In genomic region chr2:236209535-236209934, GRCh38 we compare ENCODE assay signal across 21 cellular contexts. TPM values are rescaled to one million over a fixed set of nuclear protein-coding genes. Genes with fewer than 3 reads are reported as not detected.
DNase-seq lines count a peak whose midpoint lies in the region; ATAC-seq, FAIRE-seq and TF ChIP-seq lines count a peak whose summit lies in the region.
"Had no signal": no experiment of that assay in that cellular context is flagged by ENCODE, and none has a peak within 500 bp of the region (broad histone marks: within the 10 kb centered on the region; RNA-seq: fewer than 3 reads in every experiment).

No MANE protein-coding gene starts in this region.

- no peak overlapping the region for H2BK120ac ChIP-seq in H1 (replicated peaks; ENCODE audit: low read depth, low read length)

- H3K23ac ChIP-seq in H1 (ENCODE audit: insufficient read length) = no peak overlapping the region

- H3K27ac Mint-ChIP-seq in nephron progenitor cell = peak overlapping the region; percentile 70
- H3K27ac Mint-ChIP-seq: activated naive CD8-positive, alpha-beta T cell; activated T-cell treated with anti-CD3 and anti-CD28 coated beads, Interleukin-2, amount 50 U/mL, for 24 hours; CD8-positive, alpha-beta memory T cell had no signal

- no peak overlapping the region for H3K18ac ChIP-seq in H1 (ENCODE audit: extremely low read depth, low read length)

- H3K27me3 ChIP-seq in HUES6 (ENCODE audit: control insufficient read depth, insufficient read depth, low read length) (no peaks in the 10 kb centered on the region), H1 (replicated peaks in 1 of 4; ENCODE audit: control insufficient read depth in 3 of 4, extremely low read depth in 1 of 4, insufficient read depth in 3 of 4, low read length in 3 of 4) (no peaks in the 10 kb centered on the region; a peak in 2 of 7 replicates), gastroesophageal sphincter (peaks cover 82% of the 10 kb centered on the region)

- H3K9me3 ChIP-seq in HUES6 (ENCODE audit: control insufficient read depth, insufficient read depth, low read depth, low read length) (no peaks in the 10 kb centered on the region), H1 (ENCODE audit: insufficient read depth in 2 of 2, low read depth in 1 of 2, low read length in 1 of 2) (no peaks in the 10 kb centered on the region), gastroesophageal sphincter (peaks cover 0 to 26% (median 0%) of the 10 kb centered on the region in 3 donors)

- peaks cover 8% of the 10 kb centered on the region for H3K27me3 Mint-ChIP-seq in nephron progenitor cell (ENCODE audit: low read depth, poor library complexity)

- H3K23me2 ChIP-seq in H1 (ENCODE audit: low read depth, low read length) = no peaks in the 10 kb centered on the region

- FAIRE-seq in H1 (lab: Jason Lieb, UNC) = peak; percentile 13

- no peak overlapping the region for H2BK20ac ChIP-seq in H1 (ENCODE audit: low read length)

- H2BK5ac ChIP-seq in H1 (ENCODE audit: low read depth, low read length) = 0 out of 2 replicates have a peak overlapping the region, but pooled peaks have one; percentile 15

- TF ChIP-seq EP300 in H1 (IDR thresholded peaks at IDR 0.05; ENCODE audit: borderline replicate concordance in 1 of 2, low read depth in 2 of 2, low read length in 2 of 2) = no peak
- TF ChIP-seq EP300 in gastroesophageal sphincter (IDR thresholded peaks at IDR 0.05) = no peak

- no peak for TF ChIP-seq POLR2A in H1 (IDR thresholded peaks at IDR 0.05; ENCODE audit: control extremely low read depth in 1 of 2, low read depth in 2 of 2, low read length in 2 of 2)
- no peak for TF ChIP-seq POLR2A in gastroesophageal sphincter (IDR thresholded peaks at IDR 0.05)

- H3K4me3 ChIP-seq in HUES6 (ENCODE audit: low read depth, low read length) (no peak overlapping the region), H1 (ENCODE audit: extremely low read depth in 1 of 4, insufficient read depth in 2 of 4, low read depth in 3 of 4, low read length in 4 of 4) (no peak overlapping the region), gastroesophageal sphincter (no peak overlapping the region)
- H3K4me3 ChIP-seq: breast epithelium, esophagus squamous epithelium, heart left ventricle had no signal

- no peaks in the 10 kb centered on the region for H4K20me1 ChIP-seq in H1 (replicated peaks in 1 of 2; ENCODE audit: control insufficient read depth in 1 of 2, insufficient read depth in 2 of 2, low read length in 2 of 2)

- ATAC-seq in HG02981 (IDR thresholded peaks at IDR 0.05; ENCODE audit: unreplicated experiment) (no peak), gastroesophageal sphincter (no peak)
- ATAC-seq: heart left ventricle, left cardiac atrium had no signal

- H3K79me1 ChIP-seq in H1 (ENCODE audit: low read depth, low read length) = no peaks in the 10 kb centered on the region

- H3K4me3 Mint-ChIP-seq in nephron progenitor cell = no peak overlapping the region
- H3K4me3 Mint-ChIP-seq: activated naive CD8-positive, alpha-beta T cell; activated T-cell treated with anti-CD3 and anti-CD28 coated beads, Interleukin-2, amount 50 U/mL, for 24 hours; CD8-positive, alpha-beta memory T cell had no signal

- no peak overlapping the region for H4K8ac ChIP-seq in H1 (ENCODE audit: extremely low read depth, insufficient read depth, low read length)

- no peak overlapping the region; the same call in 1 of the 2 replicates for H2BK15ac ChIP-seq in H1 (ENCODE audit: low read length)

- WGBS in H1 (ENCODE audit: extremely low coverage in 1 of 2, insufficient coverage in 1 of 2, insufficient read length in 1 of 2, insufficient replicate concordance in 2 of 2, low coverage in 1 of 2, low lambda C conversion rate in 2 of 2, missing lambda C conversion rate in 1 of 2), 2 experiments = 76% methylated on average over 6 of the region's 6 CpGs; no CpG with 5 or more reads in 1 of the 2 experiments
- WGBS in gastroesophageal sphincter (ENCODE audit: low coverage in 1 of 2), 2 donors = 67% methylated on average over 6 of the region's 6 CpGs; no CpG with 5 or more reads in 1 of the 2 donors

- H3K36me3 ChIP-seq in HUES6 (ENCODE audit: control insufficient read depth, insufficient read depth, low read length) (no peaks in the 10 kb centered on the region), H1 (ENCODE audit: control insufficient read depth in 2 of 4, insufficient read depth in 4 of 4, low read length in 3 of 4) (no peaks in the 10 kb centered on the region), gastroesophageal sphincter (no peaks in the 10 kb centered on the region)
- H3K36me3 ChIP-seq: breast epithelium, esophagus squamous epithelium, heart left ventricle had no signal

- H3K4me1 ChIP-seq in HUES6 (ENCODE audit: control insufficient read depth, insufficient read depth, low read length) (peaks cover 21% of the 10 kb centered on the region), H1 (replicated peaks in 1 of 4; ENCODE audit: control insufficient read depth in 3 of 4, insufficient read depth in 4 of 4, low read length in 3 of 4) (peaks cover 0 to 7% (median 2%) of the 10 kb centered on the region in 4 experiments; a peak in 5 of 7 replicates), gastroesophageal sphincter (no peaks in the 10 kb centered on the region)
- H3K4me1 ChIP-seq: breast epithelium, esophagus squamous epithelium, heart left ventricle had no signal

- peak overlapping the region; percentile 41 for H2BK12ac ChIP-seq in H1 (ENCODE audit: low read depth, low read length)

- peak overlapping the region; percentile 86 for H2AK5ac ChIP-seq in H1 (ENCODE audit: low read depth, low read length)

- H3K9me3 Mint-ChIP-seq in nephron progenitor cell = peaks cover 12% of the 10 kb centered on the region

- no peak overlapping the region for H2AFZ ChIP-seq in H1 (ENCODE audit: low read length)

- H3K27ac ChIP-seq in HUES6 (ENCODE audit: low read depth, low read length) (no peak overlapping the region), H1 (ENCODE audit: low read depth, low read length) (no peak overlapping the region), gastroesophageal sphincter (no peak overlapping the region)
- H3K27ac ChIP-seq: breast epithelium, esophagus squamous epithelium, heart left ventricle, HL-60, KMS-11 had no signal

- H3K56ac ChIP-seq in H1 (replicated peaks; ENCODE audit: insufficient read length, low read depth, low read length) = no peak overlapping the region

- DNase-seq in EH (ENCODE audit: low read depth) (peak; percentile 24), H1 (ENCODE audit: low read depth in 1 of 2, low spot score in 2 of 2) (peak in 1 of 2 experiments; percentile 50), nephron progenitor cell (no peak), GM13976 (ENCODE audit: low spot score) (no peak), AG20443 (ENCODE audit: low spot score) (no peak)
- DNase-seq: activated CD4-positive, alpha-beta T cell treated with anti-CD3 and anti-CD28 coated beads, Interleukin-2, amount 50 U/mL, for 4 hours; activated T-cell treated with anti-CD3 and anti-CD28 coated beads, Interleukin-2, amount 50 U/mL, for 24 hours; CD8-positive, alpha-beta memory T cell; esophagus squamous epithelium; heart left ventricle; left cardiac atrium; NCI-H1092 treated with DMSO at 0.1 percent for 48 hours; stimulated activated CD4-positive, alpha-beta T cell treated with anti-CD3 and anti-CD28 coated beads, Interleukin-2, amount 100 ng/mL, for 24 hours had no signal

- no peak overlapping the region for H4K5ac ChIP-seq in H1 (ENCODE audit: insufficient read length, low read depth, low read length)

- no peak overlapping the region for H3K4me2 ChIP-seq in H1 (ENCODE audit: insufficient read depth in 1 of 2, low read depth in 2 of 2, low read length in 2 of 2)
- H3K4me2 ChIP-seq: KMS-11 had no signal

- H3K79me2 ChIP-seq in H1 (ENCODE audit: control insufficient read depth in 1 of 2, insufficient read depth in 2 of 2, low read length in 2 of 2) = no peaks in the 10 kb centered on the region

- peak overlapping the region; percentile 56 for H4K91ac ChIP-seq in H1 (replicated peaks; ENCODE audit: insufficient read length, low read length)

- in situ Hi-C loops in GM13976 (cut with MboI; ENCODE audit: low sequenced_read_pairs, unreplicated experiment) = no loop called here

- POLR2A ChIA-PET in H1 (lab: Charles Lee; ENCODE audit: partially characterized antibody) = interaction anchor here (0.6 to 1.3 kb wide), 4 partner anchors 9 to 29 kb away, joined by 3 to 4 read pairs (median 4); no protein-coding TSS in a partner anchor

- no peak overlapping the region for H3K4ac ChIP-seq in H1 (replicated peaks; ENCODE audit: insufficient read length, low read depth, low read length)

- peak; percentile 32 to 49 (median 40); a peak in 3 of 4 replicates for TF ChIP-seq CTCF in H1 (IDR thresholded peaks at IDR 0.05; ENCODE audit: control extremely low read depth in 1 of 3, insufficient read depth in 1 of 3, low read depth in 1 of 3, low read length in 3 of 3)
- TF ChIP-seq CTCF in nephron progenitor cell (IDR thresholded peaks at IDR 0.05) = no peak
- no peak for TF ChIP-seq CTCF in GM13976 (IDR thresholded peaks at IDR 0.05; ENCODE audit: borderline replicate concordance, control extremely low read depth, extremely low read depth, insufficient read depth, missing control alignments)
- TF ChIP-seq CTCF in gastroesophageal sphincter (IDR thresholded peaks at IDR 0.05) = no peak

- H3K9ac ChIP-seq in HUES6 (ENCODE audit: low read length) (peak overlapping the region; percentile 38), H1 (replicated peaks in 1 of 4; ENCODE audit: extremely low read depth in 1 of 4, low read depth in 3 of 4, low read length in 3 of 4) (no peak overlapping the region)
- H3K9ac ChIP-seq: KMS-11 had no signal

- CTCF ChIA-PET in H1 (lab: Charles Lee; ENCODE audit: partially characterized antibody) = interaction anchor here (0.6 to 1.6 kb wide), 17 partner anchors 8 to 299 kb away, joined by 3 to 10 read pairs (median 3); no protein-coding TSS in a partner anchor

- H3K14ac ChIP-seq in H1 (ENCODE audit: insufficient read length) = no peak overlapping the region

- peak; percentile 7 to 30; a peak in 2 of 4 replicates for TF ChIP-seq RAD21 in H1 (IDR thresholded peaks at IDR 0.05 in 1 of 2, conservative IDR thresholded peaks at IDR 0.05 in 1 of 2; ENCODE audit: low read depth in 2 of 2, low read length in 2 of 2)

- peaks cover 13% of the 10 kb centered on the region for H3K36me3 Mint-ChIP-seq in nephron progenitor cell (ENCODE audit: low read depth)
- H3K36me3 Mint-ChIP-seq: activated naive CD8-positive, alpha-beta T cell; CD8-positive, alpha-beta memory T cell had no signal

- peaks cover 41% of the 10 kb centered on the region for H3K4me1 Mint-ChIP-seq in nephron progenitor cell
- H3K4me1 Mint-ChIP-seq: CD8-positive, alpha-beta memory T cell had no signal

RNA-seq across cellular contexts. Expression of gene GBX2, which starts 41.3 kb away (rescaled TPM):
- 0.89 and 1.2 TPM in 2 replicates for total RNA-seq in H1 (2021; fragmentation: NEBNext Ultra II Directional; extraction: Animal tissue kit (Norgen Biotek cat#: 25700))
- polyA plus RNA-seq in H1 (2011; rRNA removed) = 0.38 and 0.64 TPM in 2 replicates
- 0.54 TPM for polyA plus RNA-seq in H1 (2011; cell fraction: cytosol; rRNA removed)
- polyA plus RNA-seq in H1 (2011; cell fraction: nucleus; rRNA removed) = 0.74 TPM
- polyA plus RNA-seq in H1 (2012, experiment 1 of 2) = 0.53 to 0.94 TPM (median 0.74 TPM) in 4 replicates
- 0.68 TPM for polyA plus RNA-seq in H1 (2012, experiment 2 of 2)
- 1.9 TPM for polyA plus RNA-seq in H1 (2013, experiment 1 of 2)
- 1.9 TPM for polyA plus RNA-seq in H1 (2013, experiment 2 of 2)
- 0.24 and 0.32 TPM in 2 replicates for polyA minus RNA-seq in H1 (2011; rRNA and poly(A)+ RNA removed)
- polyA minus RNA-seq in H1 (2011; cell fraction: cytosol; rRNA and poly(A)+ RNA removed) = 0.88 TPM
- polyA minus RNA-seq in H1 (2011; cell fraction: nucleus; rRNA and poly(A)+ RNA removed) = 1.9 TPM
- not detected for total RNA-seq in gastroesophageal sphincter
- total RNA-seq: breast epithelium; CD8-positive, alpha-beta memory T cell; esophagus squamous epithelium; left cardiac atrium; osteoblast had no signal
- polyA plus RNA-seq: CD8-positive, alpha-beta memory T cell had no signal

RNA-seq across cellular contexts. Expression of gene ASB18, which starts 54.7 kb away (rescaled TPM):
- not detected in 2 replicates for total RNA-seq in H1 (2021; fragmentation: NEBNext Ultra II Directional; extraction: Animal tissue kit (Norgen Biotek cat#: 25700))
- polyA plus RNA-seq in H1 (2011; rRNA removed) = not detected in 2 replicates
- polyA plus RNA-seq in H1 (2011; cell fraction: cytosol; rRNA removed) = not detected
- polyA plus RNA-seq in H1 (2011; cell fraction: nucleus; rRNA removed) = not detected
- not detected in 4 replicates for polyA plus RNA-seq in H1 (2012, experiment 1 of 2)
- polyA plus RNA-seq in H1 (2012, experiment 2 of 2) = not detected
- polyA plus RNA-seq in H1 (2013, experiment 1 of 2) = not detected
- not detected for polyA plus RNA-seq in H1 (2013, experiment 2 of 2)
- polyA minus RNA-seq in H1 (2011; rRNA and poly(A)+ RNA removed) = not detected in 2 replicates
- polyA minus RNA-seq in H1 (2011; cell fraction: cytosol; rRNA and poly(A)+ RNA removed) = not detected
- polyA minus RNA-seq in H1 (2011; cell fraction: nucleus; rRNA and poly(A)+ RNA removed) = not detected
- not detected for total RNA-seq in gastroesophageal sphincter
- total RNA-seq: breast epithelium; CD8-positive, alpha-beta memory T cell; esophagus squamous epithelium; osteoblast had no signal
- polyA plus RNA-seq: CD8-positive, alpha-beta memory T cell had no signal

Comparison
In these comparisons a context has a peak if more than half of its experiments do, and no peak if none do; other contexts are left out.
1. CTCF ChIP-seq: peak in H1 (3 of 3); none in nephron progenitor cell (single experiment), GM13976 (single experiment) and gastroesophageal sphincter (0 of 4).